ENCODE assay signal across 25 cellular contexts in genomic region chr7:68406480-68406879, GRCh38.
"Had no signal": no experiment of that assay in that cellular context is flagged by ENCODE, and none has a peak within 500 bp of the region (broad histone marks: within the 10 kb centered on the region; RNA-seq: fewer than 3 reads in every experiment).

No MANE protein-coding gene starts in this region.

- H3K4me3 ChIP-seq: pancreas, prostate gland, right lobe of liver, sigmoid colon, stomach, thoracic aorta, thyroid gland, tibial nerve, upper lobe of left lung, vagina had no signal

- ATAC-seq: naive thymus-derived CD8-positive, alpha-beta T cell; natural killer cell treated with Interleukin-12 subunit alpha and Interleukin-12 subunit beta and Interleukin-15 and Interleukin-18, amount 100 ng/mL, for 72 hours; pancreas; right cardiac atrium; right lobe of liver; stimulated activated effector memory CD8-positive, alpha-beta T cell treated with anti-CD3 and anti-CD28 coated beads, Interleukin-12 subunit alpha, Interleukin-12 subunit beta, amount 100 ng/mL, for 72 hours; stimulated activated naive B cell treated with anti-CD40 and anti-IgM and Interleukin-4, amounts not matched to agents 10 μg/mL and 1 μg/mL and 100 μg/mL, for 72 hours had no signal

- H3K27ac ChIP-seq: neutrophil, pancreas, prostate gland, right lobe of liver, sigmoid colon, stomach, thoracic aorta, thyroid gland, tibial nerve, upper lobe of left lung, vagina had no signal

- H3K36me3 ChIP-seq: neutrophil, pancreas, prostate gland, right lobe of liver, sigmoid colon, stomach, thoracic aorta, thyroid gland, tibial nerve, upper lobe of left lung, vagina had no signal

- H3K4me1 ChIP-seq: pancreas, prostate gland, right lobe of liver, sigmoid colon, stomach, thyroid gland, tibial nerve, upper lobe of left lung, vagina had no signal

- DNase-seq: naive thymus-derived CD8-positive, alpha-beta T cell; nephron progenitor cell; nucleus accumbens; pancreas; right cardiac atrium; right lobe of liver; sigmoid colon; small intestine; stimulated activated CD4-positive, alpha-beta T cell treated with anti-CD3 and anti-CD28 coated beads, Interleukin-15, amount 100 ng/mL, for 24 hours; stimulated activated CD4-positive, alpha-beta T cell treated with anti-CD3 and anti-CD28 coated beads, Interleukin-2, amount 100 ng/mL, for 24 hours; stimulated activated CD4-positive, alpha-beta T cell treated with anti-CD3 and anti-CD28 coated beads, Interleukin-2, amount 100 ng/mL, for 48 hours; stimulated activated CD4-positive, alpha-beta T cell treated with anti-CD3 and anti-CD28 coated beads, Interleukin-4, amount 100 ng/mL, for 24 hours; stimulated activated naive B cell treated with anti-CD40 and anti-IgM and Interleukin-4, amounts not matched to agents 10 μg/mL and 1 μg/mL and 100 μg/mL, for 72 hours; stimulated activated naive CD4-positive, alpha-beta T cell treated with Interleukin-2 at 50 U/mL for 16 hours; stomach; thyroid gland; upper lobe of left lung had no signal

- H3K27me3 ChIP-seq: neutrophil, pancreas, right lobe of liver, sigmoid colon, stomach, thyroid gland, tibial nerve, upper lobe of left lung, vagina had no signal

- FAIRE-seq: pancreas, small intestine, urothelium cell line had no signal

- H3K9me3 ChIP-seq: neutrophil, pancreas, prostate gland, right lobe of liver, sigmoid colon, stomach, thoracic aorta, thyroid gland, tibial nerve, upper lobe of left lung, vagina had no signal
